ENCODE assay signal across 20 cellular contexts in the genomic region with DNA sequence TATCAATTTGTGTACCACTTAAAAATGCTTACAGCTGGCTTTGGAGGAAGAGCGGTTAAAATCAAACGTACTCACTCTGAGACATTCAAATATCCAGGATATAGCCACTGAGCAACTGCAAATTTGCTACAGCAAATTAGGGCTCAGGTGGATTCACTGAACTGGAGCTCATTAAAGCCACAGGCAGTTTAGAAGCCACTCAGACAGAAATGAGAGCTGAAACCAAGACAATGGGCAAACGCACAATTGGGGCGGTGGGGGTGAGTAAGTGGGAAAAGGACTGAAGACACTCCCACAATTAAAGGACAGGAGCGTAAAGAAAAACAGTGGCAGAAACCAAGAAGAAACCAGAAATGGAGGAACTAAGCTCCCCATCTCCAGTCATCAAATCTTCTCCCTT. TPM values are rescaled to one million over a fixed set of nuclear protein-coding genes. Genes with fewer than 3 reads are reported as not detected.
DNase-seq lines count a peak whose midpoint lies in the region; ATAC-seq and TF ChIP-seq lines count a peak whose summit lies in the region.
"Had no signal": no experiment of that assay in that cellular context is flagged by ENCODE, and none has a peak within 500 bp of the region (broad histone marks: within the 10 kb centered on the region; RNA-seq: fewer than 3 reads in every experiment).

No MANE protein-coding gene starts in this region.

- ATAC-seq in WTC11: no peak; the same call in 1 of the 2 replicates
- ATAC-seq in GM18502 (IDR thresholded peaks at IDR 0.05; ENCODE audit: poor library complexity, unreplicated experiment): no peak
- ATAC-seq: naive thymus-derived CD8-positive, alpha-beta T cell; PC-3 had no signal

- H3K27ac Mint-ChIP-seq in WTC11 (peak overlapping the region; percentile 42; the same call in 1 of the 2 replicates), mesothelial cell of epicardium (peak overlapping the region; percentile 86)
- H3K27ac Mint-ChIP-seq: activated CD4-positive, alpha-beta memory T cell treated with anti-CD3 and anti-CD28 coated beads for 36 hours; activated naive CD4-positive, alpha-beta T cell treated with anti-CD3 and anti-CD28 coated beads, Interleukin-2, amount 10 ng/mL, durations not matched to agents 7 days and 5 days had no signal

- TF ChIP-seq CTCF in WTC11 (IDR thresholded peaks at IDR 0.05) (no peak), mesothelial cell of epicardium (IDR thresholded peaks at IDR 0.05; ENCODE audit: unreplicated experiment) (no peak)

- peaks cover 34% of the 10 kb centered on the region for H3K4me1 Mint-ChIP-seq in WTC11
- H3K4me1 Mint-ChIP-seq in mesothelial cell of epicardium: peaks cover 39% of the 10 kb centered on the region

- H3K36me3 Mint-ChIP-seq in WTC11 (no peaks in the 10 kb centered on the region), mesothelial cell of epicardium (no peaks in the 10 kb centered on the region)
- H3K36me3 Mint-ChIP-seq: activated CD4-positive, alpha-beta memory T cell treated with anti-CD3 and anti-CD28 coated beads for 36 hours; activated naive CD4-positive, alpha-beta T cell treated with anti-CD3 and anti-CD28 coated beads, Interleukin-2, amount 10 ng/mL, durations not matched to agents 7 days and 5 days had no signal

- CTCF ChIA-PET in WTC11 (lab: Charles Lee): no interaction called here

- POLR2A ChIA-PET in WTC11 (lab: Charles Lee): interaction anchor here (0.6 to 1.1 kb wide), 2 partner anchors 21 to 117 kb away, joined by 3 read pairs; partner anchors contain the start of gene MPP7

- no peaks in the 10 kb centered on the region for H3K27me3 ChIP-seq in stomach smooth muscle (ENCODE audit: control insufficient read depth in 1 of 2, insufficient read depth in 2 of 2, low read length in 2 of 2)
- H3K27me3 ChIP-seq: brain microvascular endothelial cell, hepatocyte had no signal

- no peaks in the 10 kb centered on the region for H3K36me3 ChIP-seq in stomach smooth muscle (ENCODE audit: control insufficient read depth in 2 of 2, insufficient read depth in 2 of 2, low read length in 2 of 2)
- H3K36me3 ChIP-seq: brain microvascular endothelial cell, lower lobe of right lung, WERI-Rb-1 had no signal

- H3K9ac ChIP-seq in stomach smooth muscle (ENCODE audit: low read length in 2 of 2): no peak overlapping the region

- no peaks in the 10 kb centered on the region for H3K9me3 ChIP-seq in stomach smooth muscle (ENCODE audit: control insufficient read depth in 2 of 2, low read length in 2 of 2)
- H3K9me3 ChIP-seq: lower lobe of right lung had no signal

- H3K4me3 Mint-ChIP-seq in WTC11 (no peak overlapping the region), mesothelial cell of epicardium (no peak overlapping the region)
- H3K4me3 Mint-ChIP-seq: activated CD4-positive, alpha-beta memory T cell treated with anti-CD3 and anti-CD28 coated beads for 36 hours; activated naive CD4-positive, alpha-beta T cell treated with anti-CD3 and anti-CD28 coated beads, Interleukin-2, amount 10 ng/mL, durations not matched to agents 7 days and 5 days had no signal

- DNase-seq in NCI-H1436 (lab: John Stamatoyannopoulos, UW) (peak; percentile 57), WTC11 (ENCODE audit: low spot score) (no peak), mesothelial cell of epicardium (ENCODE audit: low spot score in 2 of 2, unreplicated experiment in 2 of 2) (no peak), GM19238 (ENCODE audit: insufficient read length, low spot score) (no peak)
- no peak for DNase-seq in activated CD4-positive, alpha-beta T cell treated with anti-CD3 and anti-CD28 coated beads, Interleukin-2, amount 50 U/mL, for 4 hours
- DNase-seq: activated CD4-positive, alpha-beta memory T cell treated with anti-CD3 and anti-CD28 coated beads for 36 hours; activated naive CD4-positive, alpha-beta T cell treated with anti-CD3 and anti-CD28 coated beads, Interleukin-2, amount 10 ng/mL, durations not matched to agents 7 days and 5 days; activated T-cell treated with anti-CD3 and anti-CD28 coated beads, Interleukin-2, amount 50 U/mL, for 1 hour; brain microvascular endothelial cell; DND-41; KG1; lower lobe of right lung; naive thymus-derived CD8-positive, alpha-beta T cell; NCI-H2171; PC-3; stimulated activated CD8-positive, alpha-beta memory T cell treated with anti-CD3 and anti-CD28 coated beads, Interleukin-4, amount 100 ng/mL, for 48 hours; WERI-Rb-1 had no signal

- no peak overlapping the region for H3K4me3 ChIP-seq in stomach smooth muscle (ENCODE audit: low read length in 2 of 2)
- H3K4me3 ChIP-seq: hepatocyte, lower lobe of right lung had no signal

- H3K9me3 Mint-ChIP-seq in WTC11: no peaks in the 10 kb centered on the region
- H3K9me3 Mint-ChIP-seq in mesothelial cell of epicardium: no peaks in the 10 kb centered on the region
- H3K9me3 Mint-ChIP-seq: activated CD4-positive, alpha-beta memory T cell treated with anti-CD3 and anti-CD28 coated beads for 36 hours; activated naive CD4-positive, alpha-beta T cell treated with anti-CD3 and anti-CD28 coated beads, Interleukin-2, amount 10 ng/mL, durations not matched to agents 7 days and 5 days; naive thymus-derived CD8-positive, alpha-beta T cell had no signal

- H3K27me3 Mint-ChIP-seq in WTC11 (ENCODE audit: low read depth): no peaks in the 10 kb centered on the region
- no peaks in the 10 kb centered on the region for H3K27me3 Mint-ChIP-seq in mesothelial cell of epicardium (ENCODE audit: low read depth)
- H3K27me3 Mint-ChIP-seq: activated CD4-positive, alpha-beta memory T cell treated with anti-CD3 and anti-CD28 coated beads for 36 hours; activated naive CD4-positive, alpha-beta T cell treated with anti-CD3 and anti-CD28 coated beads, Interleukin-2, amount 10 ng/mL, durations not matched to agents 7 days and 5 days; naive thymus-derived CD8-positive, alpha-beta T cell had no signal

- H3K4me1 ChIP-seq in stomach smooth muscle (ENCODE audit: control insufficient read depth, insufficient read depth, low read length): peaks cover 33% of the 10 kb centered on the region

- peak overlapping the region; percentile 24 for H3K27ac ChIP-seq in stomach smooth muscle (ENCODE audit: low read length)
- H3K27ac ChIP-seq: brain microvascular endothelial cell, hepatocyte, lower lobe of right lung, WERI-Rb-1 had no signal

TF ChIP-seq in WTC11, 78 proteins besides CTCF, POLR2A, EP300 and RAD21 (continues in another document):
- TF ChIP-seq ZNF396 (CRISPR knock-in tag; IDR thresholded peaks at IDR 0.05; ENCODE audit: borderline replicate concordance) (no peak), ZNF532 (CRISPR knock-in tag; IDR thresholded peaks at IDR 0.05; ENCODE audit: borderline replicate concordance) (no peak), ZNF263 (CRISPR knock-in tag; IDR thresholded peaks at IDR 0.05; ENCODE audit: low read depth) (no peak), MLX (CRISPR knock-in tag; IDR thresholded peaks at IDR 0.05) (no peak), FOXK1 (CRISPR knock-in tag; IDR thresholded peaks at IDR 0.05) (no peak), ATF6 (CRISPR knock-in tag; IDR thresholded peaks at IDR 0.05) (no peak), SMAD3 (CRISPR knock-in tag; IDR thresholded peaks at IDR 0.05; ENCODE audit: borderline replicate concordance) (no peak)

RNA-seq across cellular contexts. Expression of gene MPP7, which starts 20.5 kb away (rescaled TPM):
- 7.7 to 9.8 TPM (median 9.1 TPM) in 3 replicates for total RNA-seq in WTC11 (2021)
- 10.6 to 12.6 TPM (median 12.4 TPM) in 3 replicates for total RNA-seq in mesothelial cell of epicardium
